ENCODE assay signal across 23 cellular contexts in the genomic region with DNA sequence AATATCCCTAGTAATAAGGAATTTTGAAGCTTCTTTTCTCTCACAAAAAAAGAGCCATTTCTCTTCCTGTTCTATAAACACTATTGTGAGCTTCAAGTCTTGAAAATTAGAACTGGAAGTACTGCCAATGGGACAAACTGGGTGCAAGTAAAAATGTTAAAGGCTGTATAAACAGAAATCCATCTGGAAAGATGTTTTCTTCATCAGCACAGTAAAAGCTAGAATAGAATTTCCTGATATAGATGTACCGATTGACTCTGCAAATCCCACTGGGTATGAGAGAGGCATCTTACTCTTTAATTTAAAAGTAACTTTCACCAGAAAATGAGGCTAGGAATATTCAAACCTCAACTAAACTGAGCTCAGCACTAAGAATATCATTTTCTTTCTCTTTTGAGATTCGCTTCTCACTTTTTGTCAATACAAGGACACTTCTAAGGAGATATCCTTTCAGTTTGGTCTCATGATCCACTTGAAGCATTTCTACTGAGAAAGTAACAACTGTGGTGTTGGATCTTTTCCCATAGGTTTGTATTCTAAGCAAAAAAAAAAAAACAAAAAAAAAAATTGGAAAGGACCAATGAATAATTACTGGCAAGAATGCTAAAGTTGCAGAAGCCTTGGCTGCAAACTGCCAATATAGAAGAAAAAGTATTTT.
"Had no signal": no experiment of that assay in that cellular context is flagged by ENCODE, and none has a peak within 500 bp of the region (broad histone marks: within the 10 kb centered on the region; RNA-seq: fewer than 3 reads in every experiment).

No MANE protein-coding gene starts in this region.

- H3K27ac ChIP-seq: brain microvascular endothelial cell, spleen had no signal

- ATAC-seq: activated naive CD4-positive, alpha-beta T cell treated with anti-CD3 and anti-CD28 coated beads, Interleukin-2, amount 50 U/mL, for 72 hours; activated T-helper 17 cell treated with anti-CD3 and anti-CD28 coated beads, Interleukin-2, amount 50 U/mL, for 72 hours; effector memory CD8-positive, alpha-beta T cell; esophagus mucosa; mucosa of descending colon; WTC11 had no signal

- H3K4me1 ChIP-seq: spleen, thyroid gland had no signal

- H3K4me3 Mint-ChIP-seq: activated T-cell treated with anti-CD3 and anti-CD28 coated beads, Interleukin-2, amount 50 U/mL, for 24 hours; activated T-helper 17 cell treated with anti-CD3 and anti-CD28 coated beads, Interleukin-2, amount 50 U/mL, for 72 hours; effector memory CD8-positive, alpha-beta T cell; T-helper 1 cell treated with Interleukin-12 subunit alpha and Interleukin-12 subunit beta and Interleukin-4 antibody, amounts not matched to agents 30 μg/mL and 1 μg/mL, for 36 hours; WTC11 had no signal

- H3K27me3 ChIP-seq: brain microvascular endothelial cell, spleen, thyroid gland had no signal

- H3K9me3 Mint-ChIP-seq: activated T-cell treated with anti-CD3 and anti-CD28 coated beads, Interleukin-2, amount 50 U/mL, for 24 hours; effector memory CD8-positive, alpha-beta T cell; WTC11 had no signal

- DNase-seq: activated CD4-positive, alpha-beta T cell treated with anti-CD3 and anti-CD28 coated beads, Interleukin-2, amount 50 U/mL, for 4 hours; activated CD8-positive, alpha-beta memory T cell treated with anti-CD3 and anti-CD28 coated beads for 24 hours; activated CD8-positive, alpha-beta memory T cell treated with anti-CD3 and anti-CD28 coated beads, Interleukin-2, amount 50 U/mL, for 4 hours; activated T-cell treated with anti-CD3 and anti-CD28 coated beads, Interleukin-2, amount 50 U/mL, for 24 hours; aorta; brain microvascular endothelial cell; central memory CD4-positive, alpha-beta T cell; effector memory CD8-positive, alpha-beta T cell; kidney glomerular epithelial cell; mesenchymal stem cell; mucosa of descending colon; nucleus accumbens; posterior cingulate gyrus; spleen; stimulated activated CD4-positive, alpha-beta T cell treated with anti-CD3 and anti-CD28 coated beads, Interleukin-4, amount 100 ng/mL, for 1 hour; stimulated activated naive CD4-positive, alpha-beta T cell; T1000; thyroid gland had no signal

- H3K4me3 ChIP-seq: mucosa of descending colon, spleen, thyroid gland had no signal

- H3K9me3 ChIP-seq: mucosa of descending colon, spleen, thyroid gland had no signal

- H3K36me3 Mint-ChIP-seq: WTC11 had no signal

- H3K27ac Mint-ChIP-seq: activated naive CD4-positive, alpha-beta T cell treated with anti-CD3 and anti-CD28 coated beads, Interleukin-2, amount 50 U/mL, for 72 hours; activated T-cell treated with anti-CD3 and anti-CD28 coated beads, Interleukin-2, amount 50 U/mL, for 24 hours; activated T-helper 17 cell treated with anti-CD3 and anti-CD28 coated beads, Interleukin-2, amount 50 U/mL, for 72 hours; effector memory CD8-positive, alpha-beta T cell; T-helper 1 cell treated with Interleukin-12 subunit alpha and Interleukin-12 subunit beta and Interleukin-4 antibody, amounts not matched to agents 30 μg/mL and 1 μg/mL, for 36 hours; WTC11 had no signal

- H3K36me3 ChIP-seq: brain microvascular endothelial cell, spleen, thyroid gland had no signal

- H3K4me1 Mint-ChIP-seq: WTC11 had no signal
